ENCODE assay signal across 21 cellular contexts in genomic region chr15:25876231-25877140, GRCh38. TPM values are rescaled to one million over a fixed set of nuclear protein-coding genes. Genes with fewer than 3 reads are reported as not detected.
DNase-seq lines count a peak whose midpoint lies in the region; ATAC-seq, FAIRE-seq and TF ChIP-seq lines count a peak whose summit lies in the region.
"Had no signal": no experiment of that assay in that cellular context is flagged by ENCODE, and none has a peak within 500 bp of the region (broad histone marks: within the 10 kb centered on the region; RNA-seq: fewer than 3 reads in every experiment).

No MANE protein-coding gene starts in this region.

- CTCF ChIA-PET in A549 (lab: Yijun Ruan, JAX) (interaction anchor here (1.2 to 1.8 kb wide), 2 partner anchors 58 to 381 kb away, joined by 3 to 6 read pairs; no protein-coding TSS in a partner anchor), RWPE1 (lab: Yijun Ruan, JAX) (interaction anchor here (0.6 kb wide), 1 partner anchor 13 kb away, joined by 3 read pairs; no protein-coding TSS in a partner anchor)

- no peaks in the 10 kb centered on the region for H3K79me2 ChIP-seq in smooth muscle cell (ENCODE audit: low read depth)

- no peaks in the 10 kb centered on the region for H4K20me1 ChIP-seq in smooth muscle cell (ENCODE audit: low read depth)

- no peak for TF ChIP-seq POLR2A in A549 (IDR thresholded peaks at IDR 0.05; ENCODE audit: low read length)

- no peak for FAIRE-seq in A549 (lab: Jason Lieb, UNC)
- FAIRE-seq: D721Med, GM18507, H1 had no signal

- H3K9ac ChIP-seq in smooth muscle cell (ENCODE audit: low read depth): no peak overlapping the region

- H3K4me3 ChIP-seq in A549: no peak overlapping the region
- no peak overlapping the region for H3K4me3 ChIP-seq in lower lobe of right lung
- no peak overlapping the region for H3K4me3 ChIP-seq in smooth muscle cell
- H3K4me3 ChIP-seq: Peyer's patch had no signal

- H2AFZ ChIP-seq in smooth muscle cell (ENCODE audit: low read depth): peak overlapping the region; percentile 49

- peaks cover 3% of the 10 kb centered on the region for H3F3A ChIP-seq in smooth muscle cell (ENCODE audit: low read depth)

- H3K27ac ChIP-seq in A549: peak overlapping the region; percentile 63 to 78; a peak in 4 of 6 replicates
- H3K27ac ChIP-seq in RWPE1: peak overlapping the region; percentile 74
- peak overlapping the region; percentile 73 for H3K27ac ChIP-seq in lower lobe of right lung
- peak overlapping the region; percentile 15 for H3K27ac ChIP-seq in smooth muscle cell (ENCODE audit: low read depth)
- H3K27ac ChIP-seq: Peyer's patch had no signal

- intact Hi-C loops in lower lobe of right lung (cut with DNase I): no loop called here

- no peak for TF ChIP-seq RAD21 in A549 (conservative IDR thresholded peaks at IDR 0.05 in 1 of 2, IDR thresholded peaks at IDR 0.05 in 1 of 2)

- no peak for TF ChIP-seq EP300 in A549 (IDR thresholded peaks at IDR 0.05)

- H3K36me3 ChIP-seq in lower lobe of right lung (no peaks in the 10 kb centered on the region), smooth muscle cell (ENCODE audit: low read depth) (no peaks in the 10 kb centered on the region)
- H3K36me3 ChIP-seq: Peyer's patch had no signal

- H3K4me2 ChIP-seq in A549 (no peak overlapping the region), smooth muscle cell (peak overlapping the region; percentile 29)

- H3K27me3 ChIP-seq in lower lobe of right lung (ENCODE audit: low read depth): no peaks in the 10 kb centered on the region
- H3K27me3 ChIP-seq in smooth muscle cell (ENCODE audit: low read depth): no peaks in the 10 kb centered on the region
- H3K27me3 ChIP-seq: Peyer's patch had no signal

- no peak for TF ChIP-seq CTCF in A549 (IDR thresholded peaks at IDR 0.05)
- no peak for TF ChIP-seq CTCF in RWPE1 (conservative IDR thresholded peaks at IDR 0.05; ENCODE audit: low read depth)
- TF ChIP-seq CTCF in lower lobe of right lung (IDR thresholded peaks at IDR 0.05): no peak
- TF ChIP-seq CTCF in smooth muscle cell (IDR thresholded peaks at IDR 0.05; ENCODE audit: borderline replicate concordance, insufficient read depth, poor library complexity, severe bottlenecking): no peak

- POLR2A ChIA-PET in A549 (lab: Yijun Ruan, JAX): no interaction called here
- POLR2A ChIA-PET in RWPE1 (lab: Yijun Ruan, JAX; ENCODE audit: low non-redundant PET): no interaction called here

- ATAC-seq in A549 (peak in 1 of 2 experiments; percentile 40; a peak in 3 of 6 replicates), lower lobe of right lung (peak in 1 of 2 donors; percentile 20), HG02763 (IDR thresholded peaks at IDR 0.05; ENCODE audit: unreplicated experiment) (no peak)
- ATAC-seq: Right ventricle myocardium inferior had no signal

- H3K9me3 ChIP-seq in A549 (no peaks in the 10 kb centered on the region), lower lobe of right lung (no peaks in the 10 kb centered on the region), smooth muscle cell (replicated peaks; ENCODE audit: low read depth) (no peaks in the 10 kb centered on the region)
- H3K9me3 ChIP-seq: Peyer's patch had no signal

- WGBS in A549 (ENCODE audit: missing lambda C conversion rate): 76% methylated on average over 18 of the region's 18 CpGs
- WGBS in smooth muscle cell (ENCODE audit: low lambda C conversion rate): 77% methylated on average over 18 of the region's 18 CpGs

- DNase-seq in A549 (ENCODE audit: low read depth in 1 of 2, low spot score in 1 of 2) (no peak), RWPE1 (ENCODE audit: low spot score) (no peak), lower lobe of right lung (no peak), smooth muscle cell (lab: John Stamatoyannopoulos, UW; ENCODE audit: unreplicated experiment) (no peak), middle frontal gyrus (ENCODE audit: extremely low spot score, low spot score) (no peak), retina (no peak)
- DNase-seq: DMS53, GDM1, Kasumi-1, NCI-H1694 treated with DMSO at 0.1 percent for 48 hours, NCI-H2081 treated with DMSO at 0.1 percent for 48 hours, NCI-H446, NCI-H526, Peyer's patch had no signal

- H3K4me1 ChIP-seq in A549: peaks cover 40% of the 10 kb centered on the region
- no peaks in the 10 kb centered on the region for H3K4me1 ChIP-seq in lower lobe of right lung
- no peaks in the 10 kb centered on the region for H3K4me1 ChIP-seq in smooth muscle cell (ENCODE audit: low read depth)
- H3K4me1 ChIP-seq: Peyer's patch had no signal

TF ChIP-seq in A549, 52 proteins besides CTCF, POLR2A, EP300 and RAD21:
- no peak for TF ChIP-seq KDM5A (IDR thresholded peaks at IDR 0.05)
- no peak for TF ChIP-seq HOXA7 (CRISPR knock-in tag; IDR thresholded peaks at IDR 0.05)
- no peak for TF ChIP-seq NR3C1 (IDR thresholded peaks at IDR 0.05)
- no peak for TF ChIP-seq MAFK (IDR thresholded peaks at IDR 0.05; ENCODE audit: partially characterized antibody)
- TF ChIP-seq MAX (IDR thresholded peaks at IDR 0.05): no peak
- TF ChIP-seq POLR2AphosphoS2 (conservative IDR thresholded peaks at IDR 0.05; ENCODE audit: low read length): no peak
- no peak for TF ChIP-seq USF2 (IDR thresholded peaks at IDR 0.05)
- no peak for TF ChIP-seq BHLHE40 (IDR thresholded peaks at IDR 0.05; ENCODE audit: low read depth, low read length)
- no peak for TF ChIP-seq ZSCAN20 (CRISPR knock-in tag; IDR thresholded peaks at IDR 0.05)
- TF ChIP-seq HOXB13 (CRISPR knock-in tag; IDR thresholded peaks at IDR 0.05; ENCODE audit: low read depth): no peak
- no peak for TF ChIP-seq ATOH8 (CRISPR knock-in tag; IDR thresholded peaks at IDR 0.05; ENCODE audit: low read depth)
- TF ChIP-seq TP53 (CRISPR knock-in tag; IDR thresholded peaks at IDR 0.05): no peak
- TF ChIP-seq PHF8 (IDR thresholded peaks at IDR 0.05; ENCODE audit: borderline replicate concordance, low read depth): no peak
- TF ChIP-seq JUN (IDR thresholded peaks at IDR 0.05): no peak
- TF ChIP-seq FOSL2 (IDR thresholded peaks at IDR 0.05): no peak
- no peak for TF ChIP-seq FOSL2 (CRISPR knock-in tag; IDR thresholded peaks at IDR 0.05)
- TF ChIP-seq EHMT2 (IDR thresholded peaks at IDR 0.05; ENCODE audit: low read depth): no peak
- TF ChIP-seq TFCP2L1 (CRISPR knock-in tag; IDR thresholded peaks at IDR 0.05): no peak
- no peak for TF ChIP-seq HES2 (IDR thresholded peaks at IDR 0.05)
- TF ChIP-seq HDAC2 (IDR thresholded peaks at IDR 0.05): no peak

RNA-seq across cellular contexts. Expression of gene ATP10A, which starts 13.4 kb away (rescaled TPM):
- polyA plus RNA-seq in A549 (2011; rRNA removed) (5.9 and 6.0 TPM in 2 replicates), A549 (2017; fragmentation: RNase III; extraction: RNeasy Plus Mini Kit Qiagen cat#74134 plus additional on column Dnase treatment) (6.6 to 7.6 TPM (median 6.8 TPM) in 3 replicates), smooth muscle cell (6.6 and 12.3 TPM in 2 replicates)
- 7.7 and 8.2 TPM in 2 replicates for polyA plus RNA-seq in A549 (2012; cell fraction: cytosol; rRNA removed)
- 16.7 and 21.2 TPM in 2 replicates for polyA plus RNA-seq in A549 (2012; cell fraction: nucleus; rRNA removed)
- 9.4 and 9.5 TPM in 2 replicates for polyA minus RNA-seq in A549 (2011; rRNA and poly(A)+ RNA removed)
- total RNA-seq in lower lobe of right lung (43.5 TPM), smooth muscle cell (10.6 and 25.7 TPM in 2 replicates)
- total RNA-seq: A172, MCF 10A had no signal

Comparison
In these comparisons a context has a peak if more than half of its experiments do, and no peak if none do; other contexts are left out.
1. H3K27ac ChIP-seq: peak in every context shown above with its lines; median percentile 74 in RWPE1; 73 in lower lobe of right lung; 70 in A549; 15 in smooth muscle cell.